23 cellular contexts compared by ENCODE assay signal in the genomic region with DNA sequence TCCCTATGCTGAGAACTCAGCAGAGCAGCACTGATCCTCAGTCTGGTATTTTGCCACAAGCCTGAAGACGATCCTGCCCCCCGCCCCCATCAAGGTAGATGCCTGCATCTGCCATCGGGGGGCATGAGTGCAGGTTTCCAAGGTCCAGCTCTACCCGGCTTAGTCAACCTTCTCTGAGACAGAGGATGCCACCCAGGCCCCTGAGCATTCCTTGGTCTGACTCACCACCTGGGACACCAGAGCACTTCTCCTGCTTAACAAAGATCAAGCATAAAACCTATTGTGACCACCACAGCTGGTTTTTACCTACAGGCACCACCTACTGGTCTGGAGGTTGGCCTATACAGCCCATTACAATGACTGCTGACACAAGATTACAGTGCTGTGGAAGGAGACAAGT.
DNase-seq lines count a peak whose midpoint lies in the region; FAIRE-seq and TF ChIP-seq lines count a peak whose summit lies in the region.
"Had no signal": no experiment of that assay in that cellular context is flagged by ENCODE, and none has a peak within 500 bp of the region (broad histone marks: within the 10 kb centered on the region; RNA-seq: fewer than 3 reads in every experiment).

No MANE protein-coding gene starts in this region.

- no peaks in the 10 kb centered on the region for H3K27me3 Mint-ChIP-seq in endodermal cell (ENCODE audit: insufficient read depth)

- H3K27me3 ChIP-seq in endodermal cell (ENCODE audit: control insufficient read depth, insufficient read depth, low read length, poor library complexity, severe bottlenecking), result no peaks in the 10 kb centered on the region

- FAIRE-seq in kidney (lab: Jason Lieb, UNC), result no peak
- FAIRE-seq: GM12891, GM19239, HepG2, RCC 7860 had no signal

- H3K36me3 ChIP-seq in endodermal cell (ENCODE audit: control insufficient read depth, insufficient read depth, low read length) (no peaks in the 10 kb centered on the region), kidney (ENCODE audit: control insufficient read depth in 1 of 2, insufficient read depth in 2 of 2, low read length in 2 of 2) (no peaks in the 10 kb centered on the region)

- peaks cover 6% of the 10 kb centered on the region for H3K4me1 Mint-ChIP-seq in endodermal cell
- H3K4me1 Mint-ChIP-seq: CD14-positive monocyte had no signal

- H3K4me1 ChIP-seq in endodermal cell (ENCODE audit: control insufficient read depth, insufficient read depth, low read length), result no peaks in the 10 kb centered on the region
- no peaks in the 10 kb centered on the region for H3K4me1 ChIP-seq in kidney (ENCODE audit: control insufficient read depth in 1 of 2, insufficient read depth in 1 of 2, low read depth in 1 of 2, low read length in 2 of 2)

- TF ChIP-seq CTCF in endodermal cell (conservative IDR thresholded peaks at IDR 0.05), result peak; percentile 58
- no peak for TF ChIP-seq CTCF in kidney (IDR thresholded peaks at IDR 0.05; ENCODE audit: borderline replicate concordance, extremely low read depth, insufficient read depth)
- TF ChIP-seq CTCF in GM20000 (IDR thresholded peaks at IDR 0.05; ENCODE audit: extremely low read depth, missing control alignments), result no peak

- H3K9ac ChIP-seq in endodermal cell (ENCODE audit: extremely low read depth, low read length, poor library complexity, severe bottlenecking) (no peak overlapping the region), kidney (ENCODE audit: low read length in 2 of 2) (no peak overlapping the region)
- H3K9ac ChIP-seq: GM23248 had no signal

- H3K9me3 ChIP-seq in endodermal cell (ENCODE audit: control insufficient read depth, low read length) (no peaks in the 10 kb centered on the region), kidney (ENCODE audit: control insufficient read depth in 1 of 2, low read length in 2 of 2) (no peaks in the 10 kb centered on the region)

- no peak overlapping the region for H3K4me3 ChIP-seq in endodermal cell (ENCODE audit: low read length)
- no peak overlapping the region for H3K4me3 ChIP-seq in kidney (ENCODE audit: low read length in 2 of 2)
- H3K4me3 ChIP-seq: GM23248, SK-N-MC had no signal

- peaks cover 7% of the 10 kb centered on the region for H3K9me3 Mint-ChIP-seq in endodermal cell

- peak overlapping the region; percentile 52 for H3K27ac Mint-ChIP-seq in endodermal cell
- H3K27ac Mint-ChIP-seq: CD14-positive monocyte had no signal

- intact Hi-C loops in kidney (cut with DNase I), result no loop called here

- H3K27ac ChIP-seq in endodermal cell (ENCODE audit: low read depth, low read length) (no peak overlapping the region), kidney (ENCODE audit: low read depth in 2 of 2, low read length in 2 of 2) (no peak overlapping the region)
- H3K27ac ChIP-seq: GM23248, SK-N-MC had no signal

- 88% methylated on average over 4 of the region's 4 CpGs; no CpG with 5 or more reads in 1 of the 2 experiments for WGBS in endodermal cell (ENCODE audit: insufficient coverage in 1 of 2, insufficient read length in 1 of 2), 2 experiments

- DNase-seq in NCI-H82 (lab: John Stamatoyannopoulos, UW) (peak; percentile 1), NCI-H82 treated with DMSO at 0.1 percent for 48 hours (lab: John Stamatoyannopoulos, UW; ENCODE audit: unreplicated experiment) (no peak), endodermal cell (peak; percentile 92), kidney (peak; percentile 22), GM20000 (ENCODE audit: low spot score) (no peak), NCI-H446 (lab: John Stamatoyannopoulos, UW) (no peak)
- DNase-seq in activated T-cell treated with anti-CD3 and anti-CD28 coated beads, Interleukin-2, amount 50 U/mL, for 48 hours, result no peak
- no peak for DNase-seq in stimulated activated CD4-positive, alpha-beta T cell treated with anti-CD3 and anti-CD28 coated beads, Interleukin-4, amount 100 ng/mL, for 4 hours
- DNase-seq: 8988T, DMS 273 treated with DMSO at 0.1 percent for 48 hours, GM23248, KG1, NCI-H1417, NCI-H187 treated with DMSO at 0.1 percent for 48 hours, NCI-H226, NCI-H526, SHP77 had no signal

- no peak overlapping the region for H3K4me3 Mint-ChIP-seq in endodermal cell
- H3K4me3 Mint-ChIP-seq: CD14-positive monocyte had no signal

- no peaks in the 10 kb centered on the region for H3K36me3 Mint-ChIP-seq in endodermal cell (ENCODE audit: low read depth)
- H3K36me3 Mint-ChIP-seq: CD14-positive monocyte had no signal

Comparison
In these comparisons a context has a peak if more than half of its experiments do, and no peak if none do; other contexts are left out.
1. DNase-seq: peak in NCI-H82 (single experiment), endodermal cell (single experiment) and kidney (single experiment); none in NCI-H82 treated with DMSO at 0.1 percent for 48 hours (single experiment), activated T-cell treated with anti-CD3 and anti-CD28 coated beads, Interleukin-2, amount 50 U/mL, for 48 hours (0 of 2), GM20000 (single experiment), stimulated activated CD4-positive, alpha-beta T cell treated with anti-CD3 and anti-CD28 coated beads, Interleukin-4, amount 100 ng/mL, for 4 hours (0 of 2) and NCI-H446 (0 of 2).